ENCODE assay signal across 37 cellular contexts in the genomic region with DNA sequence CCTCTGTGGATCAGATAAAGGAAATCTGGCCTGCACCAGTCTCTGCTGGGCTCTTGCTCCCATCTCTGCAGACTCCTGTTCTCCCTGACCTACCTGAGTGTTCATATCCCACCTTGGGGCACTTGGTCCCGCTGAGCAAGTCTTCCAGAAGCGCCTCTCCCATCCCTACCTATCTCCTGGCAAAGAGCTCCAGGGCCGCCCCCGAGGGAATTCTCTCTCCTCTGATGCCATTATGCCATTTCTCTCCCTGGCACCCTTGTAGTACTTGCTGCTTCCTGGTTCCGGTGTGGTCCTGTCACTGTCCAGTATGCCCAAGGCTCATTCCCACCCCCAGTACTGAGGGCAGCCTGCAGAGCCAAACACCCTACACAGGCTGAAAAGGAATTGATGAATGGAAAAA.
"Had no signal": no experiment of that assay in that cellular context is flagged by ENCODE, and none has a peak within 500 bp of the region (broad histone marks: within the 10 kb centered on the region; RNA-seq: fewer than 3 reads in every experiment).

No MANE protein-coding gene starts in this region.

- H3K9me3 Mint-ChIP-seq: activated B cell treated with CpG ODN at 0.5 μM for 24 hours; activated CD4-positive, alpha-beta memory T cell treated with anti-CD3 and anti-CD28 coated beads for 36 hours; activated naive CD4-positive, alpha-beta T cell treated with anti-CD3 and anti-CD28 coated beads, Interleukin-2, amount 10 ng/mL, durations not matched to agents 7 days and 5 days; activated naive CD8-positive, alpha-beta T cell treated with anti-CD3 and anti-CD28 coated beads, Interleukin-2, amount 50 U/mL, for 24 hours had no signal

- H3K4me3 ChIP-seq: breast epithelium, MG63, Peyer's patch had no signal

- H3K27ac Mint-ChIP-seq: activated B cell treated with CpG ODN at 0.5 μM for 24 hours; activated CD4-positive, alpha-beta memory T cell treated with anti-CD3 and anti-CD28 coated beads for 36 hours; activated CD8-positive, alpha-beta memory T cell treated with anti-CD3 and anti-CD28 coated beads, Interleukin-2, amount 10 ng/mL, durations not matched to agents 7 days and 5 days; activated naive CD4-positive, alpha-beta T cell treated with anti-CD3 and anti-CD28 coated beads, Interleukin-2, amount 10 ng/mL, durations not matched to agents 7 days and 5 days; activated naive CD8-positive, alpha-beta T cell; activated naive CD8-positive, alpha-beta T cell treated with anti-CD3 and anti-CD28 coated beads, Interleukin-2, amount 50 U/mL, for 24 hours had no signal

- H3K4me3 Mint-ChIP-seq: activated B cell treated with CpG ODN at 0.5 μM for 24 hours; activated CD4-positive, alpha-beta memory T cell treated with anti-CD3 and anti-CD28 coated beads for 36 hours; activated CD8-positive, alpha-beta memory T cell treated with anti-CD3 and anti-CD28 coated beads, Interleukin-2, amount 10 ng/mL, durations not matched to agents 7 days and 5 days; activated naive CD4-positive, alpha-beta T cell treated with anti-CD3 and anti-CD28 coated beads, Interleukin-2, amount 10 ng/mL, durations not matched to agents 7 days and 5 days; activated naive CD8-positive, alpha-beta T cell; activated naive CD8-positive, alpha-beta T cell treated with anti-CD3 and anti-CD28 coated beads, Interleukin-2, amount 50 U/mL, for 24 hours had no signal

- H3K27me3 ChIP-seq: breast epithelium, MG63, Peyer's patch had no signal

- H3K4me1 ChIP-seq: breast epithelium, Peyer's patch had no signal

- H3K36me3 Mint-ChIP-seq: activated CD4-positive, alpha-beta memory T cell treated with anti-CD3 and anti-CD28 coated beads for 36 hours; activated CD8-positive, alpha-beta memory T cell treated with anti-CD3 and anti-CD28 coated beads, Interleukin-2, amount 10 ng/mL, durations not matched to agents 7 days and 5 days; activated naive CD4-positive, alpha-beta T cell treated with anti-CD3 and anti-CD28 coated beads, Interleukin-2, amount 10 ng/mL, durations not matched to agents 7 days and 5 days; activated naive CD8-positive, alpha-beta T cell had no signal

- DNase-seq: activated B cell treated with CpG ODN at 0.5 μM for 24 hours; activated CD4-positive, alpha-beta memory T cell treated with anti-CD3 and anti-CD28 coated beads for 36 hours; activated CD4-positive, alpha-beta T cell treated with anti-CD3 and anti-CD28 coated beads for 4 hours; activated CD4-positive, alpha-beta T cell treated with anti-CD3 and anti-CD28 coated beads, Interleukin-2, amount 50 U/mL, for 1 hour; activated CD4-positive, CD25-positive, alpha-beta regulatory T cell treated with anti-CD3 and anti-CD28 coated beads, Interleukin-2, amount 50 U/mL, for 72 hours; activated CD8-positive, alpha-beta memory T cell treated with anti-CD3 and anti-CD28 coated beads, Interleukin-2, amount 10 ng/mL, durations not matched to agents 7 days and 5 days; activated CD8-positive, alpha-beta memory T cell treated with anti-CD3 and anti-CD28 coated beads, Interleukin-2, amount 50 U/mL, for 48 hours; activated effector memory CD4-positive, alpha-beta T cell treated with Interleukin-2 at 50 U/mL for 16 hours; activated naive CD4-positive, alpha-beta T cell treated with anti-CD3 and anti-CD28 coated beads, Interleukin-2, amount 10 ng/mL, durations not matched to agents 7 days and 5 days; activated naive CD8-positive, alpha-beta T cell treated with anti-CD3 and anti-CD28 coated beads, Interleukin-2, amount 50 U/mL, for 24 hours; activated T-cell treated with anti-CD3 and anti-CD28 coated beads, Interleukin-2, amount 50 U/mL, for 48 hours; anterior cingulate cortex; caudate nucleus; cerebellar nuclear complex; Kasumi-1; KG1; MG63; NCI-H1092; NCI-H1694 treated with DMSO at 0.1 percent for 48 hours; NCI-H2029; NCI-H2171 treated with DMSO at 0.1 percent for 48 hours; NCI-H2227 treated with DMSO at 0.1 percent for 48 hours; NCI-H446; NCI-H510A treated with DMSO at 0.1 percent for 48 hours; NCI-H526 treated with DMSO at 0.1 percent for 48 hours; NCI-H82; NK-92 treated with Interleukin-12 subunit alpha and Interleukin-12 subunit beta, amount 100 ng/mL, for 24 hours; PC-3; Right ventricle myocardium superior; SW 1271; T-helper 1 cell; T-helper 2 cell; T-helper 9 cell had no signal

- H3K27me3 Mint-ChIP-seq: activated B cell treated with CpG ODN at 0.5 μM for 24 hours; activated CD4-positive, alpha-beta memory T cell treated with anti-CD3 and anti-CD28 coated beads for 36 hours had no signal

- H3K9me3 ChIP-seq: breast epithelium, MG63, Peyer's patch had no signal

- ATAC-seq: activated CD8-positive, alpha-beta memory T cell treated with anti-CD3 and anti-CD28 coated beads, Interleukin-2, amount 10 ng/mL, durations not matched to agents 7 days and 5 days; activated naive CD8-positive, alpha-beta T cell treated with anti-CD3 and anti-CD28 coated beads, Interleukin-2, amount 50 U/mL, for 24 hours; PC-3 had no signal

- H3K27ac ChIP-seq: breast epithelium, Peyer's patch, VCaP had no signal

- H3K36me3 ChIP-seq: breast epithelium, MG63, Peyer's patch had no signal
